Comparison of ENCODE assay signal across 27 cellular contexts in genomic region chr16:24188751-24189318, GRCh38.
DNase-seq lines count a peak whose midpoint lies in the region; ATAC-seq, FAIRE-seq and TF ChIP-seq lines count a peak whose summit lies in the region.
"Had no signal": no experiment of that assay in that cellular context is flagged by ENCODE, and none has a peak within 500 bp of the region (broad histone marks: within the 10 kb centered on the region; RNA-seq: fewer than 3 reads in every experiment).

No MANE protein-coding gene starts in this region.

- H3K36me3 ChIP-seq in pancreas = no peaks in the 10 kb centered on the region
- H3K36me3 ChIP-seq: adrenal gland, brain microvascular endothelial cell had no signal

- peaks cover 47% of the 10 kb centered on the region for H3K4me1 Mint-ChIP-seq in activated T-cell treated with anti-CD3 and anti-CD28 coated beads, Interleukin-2, amount 50 U/mL, for 24 hours (ENCODE audit: low read depth)
- H3K4me1 Mint-ChIP-seq in T-helper 1 cell treated with Interleukin-12 subunit alpha and Interleukin-12 subunit beta and Interleukin-4 antibody, amounts not matched to agents 30 μg/mL and 1 μg/mL, for 36 hours (ENCODE audit: low read depth) = peaks cover 15% of the 10 kb centered on the region
- peaks cover 11% of the 10 kb centered on the region for H3K4me1 Mint-ChIP-seq in activated naive CD8-positive, alpha-beta T cell treated with anti-CD3 and anti-CD28 coated beads for 36 hours
- H3K4me1 Mint-ChIP-seq in natural killer cell = peaks cover 18 to 23% of the 10 kb centered on the region in 2 donors
- H3K4me1 Mint-ChIP-seq: activated B cell treated with CpG ODN at 0.5 μM for 24 hours, B cell had no signal

- no peak for DNase-seq in activated T-cell treated with anti-CD3 and anti-CD28 coated beads, Interleukin-2, amount 50 U/mL, for 24 hours
- no peak for DNase-seq in activated T-cell treated with anti-CD3 and anti-CD28 coated beads, Interleukin-2, amount 50 U/mL, for 1 hour
- DNase-seq in activated naive CD8-positive, alpha-beta T cell treated with anti-CD3 and anti-CD28 coated beads for 36 hours = no peak
- DNase-seq in natural killer cell (no peak), pancreas (no peak)
- DNase-seq: activated B cell treated with CpG ODN at 0.5 μM for 24 hours; adrenal gland; brain microvascular endothelial cell; Caco-2; GDM1; H7; left ventricle myocardium superior; naive thymus-derived CD4-positive, alpha-beta T cell; NCI-H1105; NCI-H1930; NCI-H524 treated with DMSO at 0.1 percent for 48 hours; occipital lobe; substantia nigra; T-helper 9 cell; upper lobe of left lung had no signal

- H3K27me3 ChIP-seq in pancreas = no peaks in the 10 kb centered on the region
- H3K27me3 ChIP-seq: adrenal gland, brain microvascular endothelial cell, upper lobe of left lung had no signal

- WGBS in pancreas, 2 donors = 43 to 59% methylated on average over 6 of the region's 6 CpGs

- no peaks in the 10 kb centered on the region for H3K27me3 Mint-ChIP-seq in activated T-cell treated with anti-CD3 and anti-CD28 coated beads, Interleukin-2, amount 50 U/mL, for 24 hours
- H3K27me3 Mint-ChIP-seq in T-helper 1 cell treated with Interleukin-12 subunit alpha and Interleukin-12 subunit beta and Interleukin-4 antibody, amounts not matched to agents 30 μg/mL and 1 μg/mL, for 36 hours (ENCODE audit: low read depth) = no peaks in the 10 kb centered on the region
- no peaks in the 10 kb centered on the region for H3K27me3 Mint-ChIP-seq in activated naive CD8-positive, alpha-beta T cell treated with anti-CD3 and anti-CD28 coated beads for 36 hours
- H3K27me3 Mint-ChIP-seq in natural killer cell (ENCODE audit: low read depth in 2 of 2) = no peaks in the 10 kb centered on the region
- H3K27me3 Mint-ChIP-seq: activated B cell treated with CpG ODN at 0.5 μM for 24 hours; B cell; naive thymus-derived CD4-positive, alpha-beta T cell had no signal

- no peaks in the 10 kb centered on the region for H3K4me1 ChIP-seq in pancreas
- H3K4me1 ChIP-seq: adrenal gland, Caco-2, upper lobe of left lung had no signal

- H3K4me3 Mint-ChIP-seq in activated T-cell treated with anti-CD3 and anti-CD28 coated beads, Interleukin-2, amount 50 U/mL, for 24 hours = no peak overlapping the region
- no peak overlapping the region for H3K4me3 Mint-ChIP-seq in T-helper 1 cell treated with Interleukin-12 subunit alpha and Interleukin-12 subunit beta and Interleukin-4 antibody, amounts not matched to agents 30 μg/mL and 1 μg/mL, for 36 hours
- no peak overlapping the region for H3K4me3 Mint-ChIP-seq in activated naive CD8-positive, alpha-beta T cell treated with anti-CD3 and anti-CD28 coated beads for 36 hours
- H3K4me3 Mint-ChIP-seq in natural killer cell = no peak overlapping the region
- H3K4me3 Mint-ChIP-seq: activated B cell treated with CpG ODN at 0.5 μM for 24 hours; B cell; mesothelial cell of epicardium; naive thymus-derived CD4-positive, alpha-beta T cell had no signal

- peak overlapping the region; percentile 94 for H3K27ac Mint-ChIP-seq in activated T-cell treated with anti-CD3 and anti-CD28 coated beads, Interleukin-2, amount 50 U/mL, for 24 hours
- peak overlapping the region; percentile 76 for H3K27ac Mint-ChIP-seq in T-helper 1 cell treated with Interleukin-12 subunit alpha and Interleukin-12 subunit beta and Interleukin-4 antibody, amounts not matched to agents 30 μg/mL and 1 μg/mL, for 36 hours
- H3K27ac Mint-ChIP-seq in activated naive CD8-positive, alpha-beta T cell treated with anti-CD3 and anti-CD28 coated beads for 36 hours = peak overlapping the region; percentile 40
- peak overlapping the region; percentile 35 to 79 for H3K27ac Mint-ChIP-seq in natural killer cell
- H3K27ac Mint-ChIP-seq: activated B cell treated with CpG ODN at 0.5 μM for 24 hours, B cell, mesothelial cell of epicardium had no signal

- FAIRE-seq in pancreas (lab: Jason Lieb, UNC) = no peak
- FAIRE-seq: GM19239, islet of Langerhans had no signal

- H3K9me3 ChIP-seq in pancreas = no peaks in the 10 kb centered on the region
- H3K9me3 ChIP-seq: adrenal gland, Caco-2, upper lobe of left lung had no signal

- peak in 2 of 3 donors; percentile 36 to 49 for ATAC-seq in natural killer cell
- ATAC-seq in HG02938 (IDR thresholded peaks at IDR 0.05; ENCODE audit: unreplicated experiment) = no peak
- ATAC-seq in GM19463 (IDR thresholded peaks at IDR 0.05; ENCODE audit: unreplicated experiment) = no peak
- ATAC-seq in pancreas = no peak
- ATAC-seq: left ventricle myocardium superior; naive thymus-derived CD4-positive, alpha-beta T cell had no signal

- intact Hi-C loops in natural killer cell (cut with micrococcal nuclease) (no loop called here), pancreas (cut with DNase I) (no loop called here)

- peaks cover 83% of the 10 kb centered on the region for H3K36me3 Mint-ChIP-seq in activated T-cell treated with anti-CD3 and anti-CD28 coated beads, Interleukin-2, amount 50 U/mL, for 24 hours (ENCODE audit: low read depth)
- H3K36me3 Mint-ChIP-seq in T-helper 1 cell treated with Interleukin-12 subunit alpha and Interleukin-12 subunit beta and Interleukin-4 antibody, amounts not matched to agents 30 μg/mL and 1 μg/mL, for 36 hours (ENCODE audit: low read depth) = peaks cover 36% of the 10 kb centered on the region
- peaks cover 28% of the 10 kb centered on the region for H3K36me3 Mint-ChIP-seq in activated naive CD8-positive, alpha-beta T cell treated with anti-CD3 and anti-CD28 coated beads for 36 hours
- peaks cover 16% of the 10 kb centered on the region for H3K36me3 Mint-ChIP-seq in natural killer cell
- H3K36me3 Mint-ChIP-seq: mesothelial cell of epicardium had no signal

- no peak overlapping the region for H3K27ac ChIP-seq in pancreas
- H3K27ac ChIP-seq: adrenal gland, brain microvascular endothelial cell, upper lobe of left lung had no signal

- no peak overlapping the region for H3K4me3 ChIP-seq in pancreas
- H3K4me3 ChIP-seq: adrenal gland, upper lobe of left lung had no signal

- H3K9me3 Mint-ChIP-seq in activated T-cell treated with anti-CD3 and anti-CD28 coated beads, Interleukin-2, amount 50 U/mL, for 24 hours = no peaks in the 10 kb centered on the region
- no peaks in the 10 kb centered on the region for H3K9me3 Mint-ChIP-seq in T-helper 1 cell treated with Interleukin-12 subunit alpha and Interleukin-12 subunit beta and Interleukin-4 antibody, amounts not matched to agents 30 μg/mL and 1 μg/mL, for 36 hours
- no peaks in the 10 kb centered on the region for H3K9me3 Mint-ChIP-seq in activated naive CD8-positive, alpha-beta T cell treated with anti-CD3 and anti-CD28 coated beads for 36 hours
- no peaks in the 10 kb centered on the region for H3K9me3 Mint-ChIP-seq in natural killer cell
- H3K9me3 Mint-ChIP-seq: activated B cell treated with CpG ODN at 0.5 μM for 24 hours; mesothelial cell of epicardium; naive thymus-derived CD4-positive, alpha-beta T cell had no signal

- TF ChIP-seq CTCF in natural killer cell (IDR thresholded peaks at IDR 0.05) (no peak), pancreas (IDR thresholded peaks at IDR 0.05) (no peak)

Comparison
In these comparisons a context has a peak if more than half of its experiments do, and no peak if none do; other contexts are left out.
1. H3K27ac Mint-ChIP-seq: peak in every context shown above with its lines; median percentile 94 in activated T-cell treated with anti-CD3 and anti-CD28 coated beads, Interleukin-2, amount 50 U/mL, for 24 hours; 76 in T-helper 1 cell treated with Interleukin-12 subunit alpha and Interleukin-12 subunit beta and Interleukin-4 antibody, amounts not matched to agents 30 μg/mL and 1 μg/mL, for 36 hours; 57 in natural killer cell; 40 in activated naive CD8-positive, alpha-beta T cell treated with anti-CD3 and anti-CD28 coated beads for 36 hours.
2. ATAC-seq: peak in natural killer cell (2 of 3); none in HG02938 (single experiment), GM19463 (single experiment) and pancreas (0 of 4).